ENCODE assay signal across 1 cellular context in genomic region chr16:2531696-2532493, GRCh38.
TF ChIP-seq lines count a peak whose summit lies in the region.

No MANE protein-coding gene starts in this region.

TF ChIP-seq in K562, 482 proteins besides CTCF, POLR2A, EP300 and RAD21 (continues in another document):
- peak; percentile 76; the same call in 1 of the 2 replicates for TF ChIP-seq RB1 (IDR thresholded peaks at IDR 0.05; ENCODE audit: low read depth)
- TF ChIP-seq ZNF347 (CRISPR knock-in tag; IDR thresholded peaks at IDR 0.05; ENCODE audit: low read depth): no peak
- TF ChIP-seq ZNF311 (CRISPR knock-in tag; IDR thresholded peaks at IDR 0.05): no peak
- peak; percentile 48; the same call in 1 of the 2 replicates for TF ChIP-seq ZNF740 (CRISPR knock-in tag; IDR thresholded peaks at IDR 0.05)
- peak in 1 of 2 experiments; percentile 73; a peak in 1 of 4 replicates for TF ChIP-seq ZNF740 (tag; IDR thresholded peaks at IDR 0.05)
- no peak for TF ChIP-seq ZNF445 (CRISPR knock-in tag; IDR thresholded peaks at IDR 0.05; ENCODE audit: low read depth)
- TF ChIP-seq MNT (conservative IDR thresholded peaks at IDR 0.05): peak; percentile 92 to 95
- peak; percentile 81 for TF ChIP-seq MYC (IDR thresholded peaks at IDR 0.05; ENCODE audit: low read depth, low read length)
- peak; percentile 87; the same call in 1 of the 2 replicates for TF ChIP-seq MYC (CRISPR knock-in tag; IDR thresholded peaks at IDR 0.05; ENCODE audit: borderline replicate concordance, low read depth)
- no peak for TF ChIP-seq EZH2 (IDR thresholded peaks at IDR 0.05; ENCODE audit: borderline replicate concordance, low read depth, low read length)
- TF ChIP-seq, protein P1, sequence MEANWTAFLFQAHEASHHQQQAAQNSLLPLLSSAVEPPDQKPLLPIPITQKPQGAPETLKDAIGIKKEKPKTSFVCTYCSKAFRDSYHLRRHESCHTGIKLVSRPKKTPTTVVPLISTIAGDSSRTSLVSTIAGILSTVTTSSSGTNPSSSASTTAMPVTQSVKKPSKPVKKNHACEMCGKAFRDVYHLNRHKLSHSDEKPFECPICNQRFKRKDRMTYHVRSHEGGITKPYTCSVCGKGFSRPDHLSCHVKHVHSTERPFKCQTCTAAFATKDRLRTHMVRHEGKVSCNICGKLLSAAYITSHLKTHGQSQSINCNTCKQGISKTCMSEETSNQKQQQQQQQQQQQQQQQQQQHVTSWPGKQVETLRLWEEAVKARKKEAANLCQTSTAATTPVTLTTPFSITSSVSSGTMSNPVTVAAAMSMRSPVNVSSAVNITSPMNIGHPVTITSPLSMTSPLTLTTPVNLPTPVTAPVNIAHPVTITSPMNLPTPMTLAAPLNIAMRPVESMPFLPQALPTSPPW (CRISPR knock-in tag; IDR thresholded peaks at IDR 0.05): peak; percentile 43; the same call in 1 of the 2 replicates
- no peak for TF ChIP-seq KAT8 (IDR thresholded peaks at IDR 0.05; ENCODE audit: low read depth)
- TF ChIP-seq ZNF75A (CRISPR knock-in tag; IDR thresholded peaks at IDR 0.05): no peak
- no peak for TF ChIP-seq CTCFL (IDR thresholded peaks at IDR 0.05; ENCODE audit: borderline replicate concordance, insufficient read depth, low read depth, low read length, poor library complexity, severe bottlenecking)
- no peak for TF ChIP-seq DIDO1 (tag; IDR thresholded peaks at IDR 0.05; ENCODE audit: low read depth)
- TF ChIP-seq ZNF57 (CRISPR knock-in tag; IDR thresholded peaks at IDR 0.05): no peak
- TF ChIP-seq THAP7 (CRISPR knock-in tag; IDR thresholded peaks at IDR 0.05): 0 out of 2 replicates have a peak, but pooled peaks have one; percentile 3
- TF ChIP-seq PRPF4 (IDR thresholded peaks at IDR 0.05; ENCODE audit: insufficient read depth, low read depth, low read length, poor library complexity, severe bottlenecking): no peak
- peak; percentile 49; the same call in 1 of the 2 replicates for TF ChIP-seq EGR1 (conservative IDR thresholded peaks at IDR 0.05)
- peak; percentile 29 for TF ChIP-seq NEUROD1 (IDR thresholded peaks at IDR 0.05; ENCODE audit: borderline replicate concordance, low read depth, low read length, partially characterized antibody)
- TF ChIP-seq KAT7 (CRISPR knock-in tag; IDR thresholded peaks at IDR 0.05; ENCODE audit: borderline replicate concordance): 0 out of 2 replicates have a peak, but pooled peaks have one; percentile 16
- TF ChIP-seq L3MBTL2 (IDR thresholded peaks at IDR 0.05): peak; percentile 91
- TF ChIP-seq ZNF232 (CRISPR knock-in tag; IDR thresholded peaks at IDR 0.05): no peak
- TF ChIP-seq ZNF764 (CRISPR knock-in tag; IDR thresholded peaks at IDR 0.05; ENCODE audit: low read depth): no peak
- no peak for TF ChIP-seq PTTG1 (tag; IDR thresholded peaks at IDR 0.05; ENCODE audit: low read depth)
- TF ChIP-seq FOXO4 (CRISPR knock-in tag; IDR thresholded peaks at IDR 0.05): no peak
- TF ChIP-seq, protein P2, sequence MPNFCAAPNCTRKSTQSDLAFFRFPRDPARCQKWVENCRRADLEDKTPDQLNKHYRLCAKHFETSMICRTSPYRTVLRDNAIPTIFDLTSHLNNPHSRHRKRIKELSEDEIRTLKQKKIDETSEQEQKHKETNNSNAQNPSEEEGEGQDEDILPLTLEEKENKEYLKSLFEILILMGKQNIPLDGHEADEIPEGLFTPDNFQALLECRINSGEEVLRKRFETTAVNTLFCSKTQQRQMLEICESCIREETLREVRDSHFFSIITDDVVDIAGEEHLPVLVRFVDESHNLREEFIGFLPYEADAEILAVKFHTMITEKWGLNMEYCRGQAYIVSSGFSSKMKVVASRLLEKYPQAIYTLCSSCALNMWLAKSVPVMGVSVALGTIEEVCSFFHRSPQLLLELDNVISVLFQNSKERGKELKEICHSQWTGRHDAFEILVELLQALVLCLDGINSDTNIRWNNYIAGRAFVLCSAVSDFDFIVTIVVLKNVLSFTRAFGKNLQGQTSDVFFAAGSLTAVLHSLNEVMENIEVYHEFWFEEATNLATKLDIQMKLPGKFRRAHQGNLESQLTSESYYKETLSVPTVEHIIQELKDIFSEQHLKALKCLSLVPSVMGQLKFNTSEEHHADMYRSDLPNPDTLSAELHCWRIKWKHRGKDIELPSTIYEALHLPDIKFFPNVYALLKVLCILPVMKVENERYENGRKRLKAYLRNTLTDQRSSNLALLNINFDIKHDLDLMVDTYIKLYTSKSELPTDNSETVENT (CRISPR knock-in tag; IDR thresholded peaks at IDR 0.05): peak; percentile 22; the same call in 1 of the 2 replicates
- TF ChIP-seq NR0B1 (IDR thresholded peaks at IDR 0.05; ENCODE audit: partially characterized antibody): no peak
- no peak for TF ChIP-seq ELF2 (CRISPR knock-in tag; IDR thresholded peaks at IDR 0.05)
- no peak for TF ChIP-seq ZNF407 (IDR thresholded peaks at IDR 0.05; ENCODE audit: low read depth)
